8 cellular contexts compared by ENCODE assay signal in genomic region chr4:185640809-185641675, GRCh38.
DNase-seq lines count a peak whose midpoint lies in the region; ATAC-seq and TF ChIP-seq lines count a peak whose summit lies in the region.

No MANE protein-coding gene starts in this region.

- H3K27ac Mint-ChIP-seq in WTC11 (peak overlapping the region; percentile 77), type B pancreatic cell (no peak overlapping the region)

- no peak overlapping the region for H3K4me3 ChIP-seq in GM12864 (ENCODE audit: low read depth, low read length)

- H3K4me3 Mint-ChIP-seq in WTC11 = no peak overlapping the region
- H3K4me3 Mint-ChIP-seq in type B pancreatic cell = no peak overlapping the region

- TF ChIP-seq CTCF in GM12864 (IDR thresholded peaks at IDR 0.05; ENCODE audit: low read depth, low read length, missing control alignments) (peak; percentile 33), WTC11 (IDR thresholded peaks at IDR 0.05) (no peak), type B pancreatic cell (conservative IDR thresholded peaks at IDR 0.05) (peak; percentile 77)

- POLR2A ChIA-PET in WTC11 (lab: Charles Lee) = no interaction called here

- no peaks in the 10 kb centered on the region for H3K27me3 Mint-ChIP-seq in WTC11 (ENCODE audit: low read depth)
- H3K27me3 Mint-ChIP-seq in type B pancreatic cell = peaks cover 15% of the 10 kb centered on the region

- H3K36me3 Mint-ChIP-seq in WTC11 (peaks cover 9% of the 10 kb centered on the region), type B pancreatic cell (peaks cover 14% of the 10 kb centered on the region)

- DNase-seq in 8988T (peak; percentile 35), GM12864 (ENCODE audit: low read depth) (peak; percentile 44), NCI-H1436 (lab: John Stamatoyannopoulos, UW) (peak; percentile 19), WTC11 (ENCODE audit: low spot score) (no peak), iris pigment epithelial cell (ENCODE audit: low read depth) (peak; percentile 85), type B pancreatic cell (ENCODE audit: extremely low spot score, unreplicated experiment) (no peak), retina (no peak)

- H3K4me1 Mint-ChIP-seq in WTC11 (peaks cover 58% of the 10 kb centered on the region), type B pancreatic cell (ENCODE audit: unreplicated experiment) (peaks cover 13% of the 10 kb centered on the region)

- CTCF ChIA-PET in WTC11 (lab: Charles Lee) = interaction anchor here (0.6 to 5.9 kb wide), 23 partner anchors 10 to 397 kb away, joined by 3 to 78 read pairs (median 4); partner anchors contain the start of gene SORBS2

- ATAC-seq in WTC11 (no peak), GM19023 (IDR thresholded peaks at IDR 0.05; ENCODE audit: unreplicated experiment) (no peak)

- H3K9me3 Mint-ChIP-seq in WTC11 (no peaks in the 10 kb centered on the region), type B pancreatic cell (peaks cover 6% of the 10 kb centered on the region)

TF ChIP-seq in WTC11, 78 proteins besides CTCF, POLR2A, EP300 and RAD21:
- no peak for TF ChIP-seq AR (CRISPR knock-in tag; IDR thresholded peaks at IDR 0.05)
- TF ChIP-seq RELA (CRISPR knock-in tag; IDR thresholded peaks at IDR 0.05; ENCODE audit: borderline replicate concordance) = no peak
- TF ChIP-seq PRRX2 (CRISPR knock-in tag; IDR thresholded peaks at IDR 0.05) = no peak
- no peak for TF ChIP-seq ATF2 (CRISPR knock-in tag; IDR thresholded peaks at IDR 0.05; ENCODE audit: borderline replicate concordance, low read depth)
- no peak for TF ChIP-seq ESRRA (CRISPR knock-in tag; IDR thresholded peaks at IDR 0.05; ENCODE audit: borderline replicate concordance)
- TF ChIP-seq OVOL2 (CRISPR knock-in tag; IDR thresholded peaks at IDR 0.05; ENCODE audit: borderline replicate concordance) = no peak
- TF ChIP-seq TEAD1 (CRISPR knock-in tag; IDR thresholded peaks at IDR 0.05) = no peak
- no peak for TF ChIP-seq ZBTB21 (CRISPR knock-in tag; IDR thresholded peaks at IDR 0.05; ENCODE audit: borderline replicate concordance)
- TF ChIP-seq ELF4 (CRISPR knock-in tag; IDR thresholded peaks at IDR 0.05; ENCODE audit: low read depth) = no peak
- TF ChIP-seq CBFB (CRISPR knock-in tag; IDR thresholded peaks at IDR 0.05; ENCODE audit: low read depth) = no peak
- TF ChIP-seq, protein P1, sequence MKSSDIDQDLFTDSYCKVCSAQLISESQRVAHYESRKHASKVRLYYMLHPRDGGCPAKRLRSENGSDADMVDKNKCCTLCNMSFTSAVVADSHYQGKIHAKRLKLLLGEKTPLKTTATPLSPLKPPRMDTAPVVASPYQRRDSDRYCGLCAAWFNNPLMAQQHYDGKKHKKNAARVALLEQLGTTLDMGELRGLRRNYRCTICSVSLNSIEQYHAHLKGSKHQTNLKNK (CRISPR knock-in tag; IDR thresholded peaks at IDR 0.05) = no peak

Comparison
In these comparisons a context has a peak if more than half of its experiments do, and no peak if none do; other contexts are left out.
1. DNase-seq: peak in 8988T (single experiment), GM12864 (single experiment), NCI-H1436 (single experiment) and iris pigment epithelial cell (single experiment); none in WTC11 (single experiment), type B pancreatic cell (single experiment) and retina (single experiment).